Comparison of ENCODE assay signal across 25 cellular contexts in genomic region chrX:38675856-38676255, GRCh38.
A peak's percentile ranks its signal among the peaks of the same experiment; 100 is the strongest.
DNase-seq lines count a peak whose midpoint lies in the region; ATAC-seq, FAIRE-seq and TF ChIP-seq lines count a peak whose summit lies in the region.
"Had no signal": no experiment of that assay in that cellular context is flagged by ENCODE, and none has a peak within 500 bp of the region (broad histone marks: within the 10 kb centered on the region; RNA-seq: fewer than 3 reads in every experiment).

No MANE protein-coding gene starts in this region.

- no peak overlapping the region for H4K5ac ChIP-seq in mesendoderm (ENCODE audit: low read length)

- no peak for FAIRE-seq in astrocyte (lab: Jason Lieb, UNC)
- FAIRE-seq: GM12878 had no signal

- no peak overlapping the region for H3K4ac ChIP-seq in mesendoderm (ENCODE audit: low read depth, low read length)

- no peak overlapping the region for H2AFZ ChIP-seq in astrocyte (ENCODE audit: low read depth, low read length)

- H2BK120ac ChIP-seq in mesendoderm (ENCODE audit: low read depth, low read length) = no peak overlapping the region

- no CpG with 5 or more reads among the region's 3 CpGs for WGBS in mesendoderm (ENCODE audit: extremely low coverage, insufficient coverage, low lambda C conversion rate)

- no peak overlapping the region for H2BK15ac ChIP-seq in mesendoderm (replicated peaks; ENCODE audit: low read depth)

- H3K4me2 ChIP-seq in astrocyte (ENCODE audit: low read length) = no peak overlapping the region
- no peak overlapping the region for H3K4me2 ChIP-seq in mesendoderm (ENCODE audit: low read length)

- TF ChIP-seq CTCF in astrocyte (IDR thresholded peaks at IDR 0.05; ENCODE audit: insufficient read depth, low read depth, low read length) (no peak), nephron (IDR thresholded peaks at IDR 0.05; ENCODE audit: unreplicated experiment in 3 of 3) (no peak)

- no peak overlapping the region for H2AK5ac ChIP-seq in mesendoderm (ENCODE audit: low read length)

- H3K56ac ChIP-seq in mesendoderm (ENCODE audit: low read length) = no peak overlapping the region

- H3K27me3 Mint-ChIP-seq in astrocyte (ENCODE audit: low read depth, unreplicated experiment) (no peaks in the 10 kb centered on the region), nephron (ENCODE audit: low read depth) (no peaks in the 10 kb centered on the region)

- no peaks in the 10 kb centered on the region for H3K79me2 ChIP-seq in astrocyte (ENCODE audit: insufficient read depth, low read length)
- H3K79me2 ChIP-seq in mesendoderm (ENCODE audit: control insufficient read depth, insufficient read depth, low read length) = no peaks in the 10 kb centered on the region

- no peak overlapping the region for H4K8ac ChIP-seq in mesendoderm (ENCODE audit: low read depth, low read length)

- no peak overlapping the region for H3K23ac ChIP-seq in mesendoderm (ENCODE audit: low read length)

- H2BK5ac ChIP-seq in mesendoderm (ENCODE audit: low read length) = no peak overlapping the region

- H3K36me3 Mint-ChIP-seq in astrocyte (ENCODE audit: low read depth, unreplicated experiment) = no peaks in the 10 kb centered on the region
- H3K36me3 Mint-ChIP-seq in nephron (ENCODE audit: low read depth) = no peaks in the 10 kb centered on the region
- H3K36me3 Mint-ChIP-seq: CD14-positive monocyte had no signal

- H3K79me1 ChIP-seq in mesendoderm (ENCODE audit: low read length) = no peaks in the 10 kb centered on the region

- peak; percentile 44 for ATAC-seq in HG03432 (IDR thresholded peaks at IDR 0.05; ENCODE audit: unreplicated experiment)
- no peak for ATAC-seq in HG03460 (IDR thresholded peaks at IDR 0.05; ENCODE audit: unreplicated experiment)
- ATAC-seq: GM12878 had no signal

- DNase-seq in NCI-H2107 treated with DMSO at 0.1 percent for 48 hours (lab: John Stamatoyannopoulos, UW; ENCODE audit: unreplicated experiment) = peak; percentile 4
- no peak for DNase-seq in NCI-H2107 (lab: John Stamatoyannopoulos, UW)
- no peak for DNase-seq in astrocyte (ENCODE audit: low read depth)
- no peak for DNase-seq in mesendoderm
- DNase-seq in GDM1 (lab: John Stamatoyannopoulos, UW) = no peak
- DNase-seq: 8988T, ACHN, BE2C, Calu3, GOT3, HFFc6, NCI-H1092 treated with DMSO at 0.1 percent for 48 hours, NCI-H1436, NCI-H187, NCI-H2227 treated with DMSO at 0.1 percent for 48 hours, NCI-H526 treated with DMSO at 0.1 percent for 48 hours, Right ventricle myocardium superior, RPMI8226 had no signal

- H3K27me3 ChIP-seq in astrocyte (ENCODE audit: insufficient read depth, low read length) (no peaks in the 10 kb centered on the region), mesendoderm (ENCODE audit: insufficient read depth, low read length, poor library complexity) (no peaks in the 10 kb centered on the region)
- H3K27me3 ChIP-seq: BE2C, SJSA1 had no signal

- H3K27ac ChIP-seq in astrocyte (ENCODE audit: low read depth, low read length) = no peak overlapping the region
- H3K27ac ChIP-seq in mesendoderm (ENCODE audit: low read depth, low read length) = no peak overlapping the region
- H3K27ac ChIP-seq: SJSA1 had no signal

- H3K36me3 ChIP-seq in astrocyte (ENCODE audit: insufficient read depth, low read length) (no peaks in the 10 kb centered on the region), mesendoderm (ENCODE audit: control insufficient read depth, insufficient read depth, low read length) (no peaks in the 10 kb centered on the region)
- H3K36me3 ChIP-seq: BE2C, HAP-1, SJSA1 had no signal

- no peak overlapping the region for H3K4me3 ChIP-seq in astrocyte (ENCODE audit: insufficient read depth, low read depth, low read length)
- no peak overlapping the region for H3K4me3 ChIP-seq in mesendoderm (ENCODE audit: low read length)
- H3K4me3 ChIP-seq: GM12878, HAP-1, SJSA1 had no signal

- H4K20me1 ChIP-seq in astrocyte (ENCODE audit: insufficient read depth, low read length) = no peaks in the 10 kb centered on the region

- no peak overlapping the region for H3K9ac ChIP-seq in astrocyte (ENCODE audit: low read length)
- H3K9ac ChIP-seq in mesendoderm (ENCODE audit: low read length) = no peak overlapping the region

- H3K4me1 Mint-ChIP-seq in astrocyte (ENCODE audit: low read depth, unreplicated experiment) = peaks cover 6% of the 10 kb centered on the region
- peaks cover 12% of the 10 kb centered on the region for H3K4me1 Mint-ChIP-seq in nephron

- no peak overlapping the region for H3K18ac ChIP-seq in mesendoderm (ENCODE audit: low read length)

- no peaks in the 10 kb centered on the region for H3K9me3 ChIP-seq in astrocyte (ENCODE audit: insufficient read depth, low read depth, low read length)
- H3K9me3 ChIP-seq: BE2C, HAP-1, SJSA1 had no signal

- H3K27ac Mint-ChIP-seq in astrocyte (ENCODE audit: unreplicated experiment) (peak overlapping the region; percentile 62), nephron (peak overlapping the region; percentile 65 to 84 (median 68))
- H3K27ac Mint-ChIP-seq: CD14-positive monocyte, HFFc6 had no signal

- H3K4me3 Mint-ChIP-seq in astrocyte (ENCODE audit: unreplicated experiment) (no peak overlapping the region), nephron (no peak overlapping the region)
- H3K4me3 Mint-ChIP-seq: CD14-positive monocyte, HFFc6 had no signal

- H3K4me1 ChIP-seq in astrocyte (ENCODE audit: insufficient read depth, low read length) (no peaks in the 10 kb centered on the region), mesendoderm (ENCODE audit: control insufficient read depth, low read depth, low read length) (no peaks in the 10 kb centered on the region)
- H3K4me1 ChIP-seq: BE2C, HAP-1, SJSA1 had no signal

- H3K9me3 Mint-ChIP-seq in astrocyte (ENCODE audit: unreplicated experiment) (no peaks in the 10 kb centered on the region), nephron (no peaks in the 10 kb centered on the region)
- H3K9me3 Mint-ChIP-seq: CD14-positive monocyte, HFFc6 had no signal
